ENCODE assay signal across 8 cellular contexts in genomic region chr15:67135494-67135893, GRCh38.
DNase-seq lines count a peak whose midpoint lies in the region; ATAC-seq, FAIRE-seq and TF ChIP-seq lines count a peak whose summit lies in the region.

No MANE protein-coding gene starts in this region.

- H2AK5ac ChIP-seq in trophoblast cell (ENCODE audit: low read length) = no peak overlapping the region

- WGBS in heart right ventricle, 2 donors = 88% methylated on average over 4 of the region's 4 CpGs
- 87% methylated on average over 4 of the region's 4 CpGs for WGBS in GM12878 (ENCODE audit: insufficient coverage, insufficient replicate concordance, low lambda C conversion rate, missing lambda C conversion rate)
- no CpG with 5 or more reads among the region's 4 CpGs for WGBS in trophoblast cell (ENCODE audit: extremely low coverage, insufficient coverage, insufficient read length)

- BruUV-seq in GM12878 (replicated peaks; lab: Mats Ljungman, UMichigan) = no TSS peak

- TF ChIP-seq POLR2A in GM12878 (IDR thresholded peaks at IDR 0.05; ENCODE audit: low read depth, low read length) = no peak
- no peak for TF ChIP-seq POLR2A in uterus (IDR thresholded peaks at IDR 0.05)
- TF ChIP-seq POLR2A in erythroblast (IDR thresholded peaks at IDR 0.05; ENCODE audit: low read length) = no peak

- peaks cover 6% of the 10 kb centered on the region for H3K79me1 ChIP-seq in trophoblast cell (ENCODE audit: low read length)

- ATAC-seq in heart right ventricle (no peak), GM12878 (no peak), mucosa of descending colon (peak; percentile 72)

- H3K27ac ChIP-seq in heart right ventricle (peak overlapping the region in 8 of 10 donors; percentile 63 to 89 (median 81)), GM12878 (ENCODE audit: control insufficient read depth, insufficient read depth) (peak overlapping the region; percentile 89), uterus (peak overlapping the region; percentile 82 to 94), trophoblast cell (ENCODE audit: low read depth, low read length) (no peak overlapping the region)

- H2BK120ac ChIP-seq in trophoblast cell (ENCODE audit: insufficient read depth, low read length, poor library complexity) = no peak overlapping the region

- POLR2A ChIA-PET in GM12878 (lab: Charles Lee) = interaction anchor here (0.6 to 2.1 kb wide), 7 partner anchors 14 to 49 kb away, joined by 3 to 13 read pairs (median 5); no protein-coding TSS in a partner anchor

- H3K4me1 ChIP-seq in heart right ventricle (peaks cover 22 to 96% (median 89%) of the 10 kb centered on the region in 9 donors), GM12878 (ENCODE audit: control insufficient read depth, insufficient read depth, low read length) (peaks cover 74% of the 10 kb centered on the region), mucosa of descending colon (ENCODE audit: low read depth) (peaks cover 24% of the 10 kb centered on the region), uterus (peaks cover 16 to 26% of the 10 kb centered on the region in 2 donors), trophoblast cell (ENCODE audit: control insufficient read depth in 1 of 2, insufficient read depth in 2 of 2, low read length in 2 of 2) (peaks cover 33 to 39% of the 10 kb centered on the region in 2 experiments)

- no peak overlapping the region for H2BK12ac ChIP-seq in trophoblast cell (ENCODE audit: low read length)

- H3K14ac ChIP-seq in trophoblast cell (ENCODE audit: low read length) = no peak overlapping the region

- SMC1A ChIA-PET in GM12878 (lab: Charles Lee; ENCODE audit: uncharacterized antibody, unreplicated experiment) = interaction anchor here (1.1 to 14.8 kb wide), 7 partner anchors 12 to 104 kb away, joined by 3 to 179 read pairs (median 5); no protein-coding TSS in a partner anchor

- H3K4ac ChIP-seq in trophoblast cell (ENCODE audit: low read depth, low read length) = no peak overlapping the region

- H3K27me3 ChIP-seq in heart right ventricle (no peaks in the 10 kb centered on the region), GM12878 (replicated peaks in 1 of 2; ENCODE audit: control insufficient read depth in 2 of 2, insufficient read depth in 2 of 2, low read length in 1 of 2) (no peaks in the 10 kb centered on the region), uterus (no peaks in the 10 kb centered on the region), trophoblast cell (ENCODE audit: insufficient read depth, low read length) (no peaks in the 10 kb centered on the region)

- no peak for TF ChIP-seq CTCF in heart right ventricle (IDR thresholded peaks at IDR 0.05)
- TF ChIP-seq CTCF in GM12878 (IDR thresholded peaks at IDR 0.05 in 2 of 3, conservative IDR thresholded peaks at IDR 0.05 in 1 of 3; ENCODE audit: control insufficient read depth in 2 of 3, extremely low read depth in 1 of 3, insufficient read depth in 1 of 3, low read depth in 3 of 3, low read length in 3 of 3) = no peak
- TF ChIP-seq CTCF in mucosa of descending colon (IDR thresholded peaks at IDR 0.05) = no peak
- no peak for TF ChIP-seq CTCF in uterus (IDR thresholded peaks at IDR 0.05)

- no peak overlapping the region for H2BK5ac ChIP-seq in trophoblast cell (ENCODE audit: low read depth, low read length, poor library complexity)

- RAD21 ChIA-PET in GM12878 (lab: Charles Lee; ENCODE audit: unreplicated experiment) = interaction anchor here (1.5 to 2.7 kb wide), 11 partner anchors 11 to 168 kb away, joined by 3 to 21 read pairs (median 6); no protein-coding TSS in a partner anchor

- DNase-seq in heart right ventricle (no peak), cardiac septum (ENCODE audit: low spot score) (no peak), GM12878 (ENCODE audit: low read depth, low spot score) (no peak), mucosa of descending colon (no peak), uterus (peak in 1 of 2 donors; percentile 7), erythroblast (lab: John Stamatoyannopoulos, UW) (no peak), NCI-H526 (lab: John Stamatoyannopoulos, UW) (no peak), trophoblast cell (no peak)

- no peak overlapping the region for H4K12ac ChIP-seq in trophoblast cell (ENCODE audit: low read depth, low read length)

- peaks cover 6% of the 10 kb centered on the region; the same call in 1 of the 2 replicates for H4K20me1 ChIP-seq in GM12878 (ENCODE audit: control insufficient read depth, insufficient read depth)

- no peak overlapping the region for H4K91ac ChIP-seq in trophoblast cell (ENCODE audit: low read depth, low read length)

- CTCF ChIA-PET in GM12878 (lab: Yijun Ruan, JAX) = interaction anchor here (0.6 to 2.1 kb wide), 5 partner anchors 14 to 92 kb away, joined by 3 to 8 read pairs (median 4); no protein-coding TSS in a partner anchor

- H3K4me2 ChIP-seq in GM12878 (ENCODE audit: control insufficient read depth, insufficient read depth) (peak overlapping the region; percentile 94), trophoblast cell (ENCODE audit: low read length) (no peak overlapping the region)

- in situ Hi-C loops in GM12878 (cut with MboI) = no loop called here

- peaks cover 72% of the 10 kb centered on the region for H3K79me2 ChIP-seq in GM12878 (ENCODE audit: control insufficient read depth, insufficient read depth, low read length)
- H3K79me2 ChIP-seq in trophoblast cell (ENCODE audit: control insufficient read depth, insufficient read depth, low read length, poor library complexity) = peaks cover 2% of the 10 kb centered on the region

- no peak for TF ChIP-seq RAD21 in GM12878 (IDR thresholded peaks at IDR 0.05; ENCODE audit: insufficient read depth, low read depth, low read length)

- H2AFZ ChIP-seq in GM12878 (ENCODE audit: control insufficient read depth, low read depth, low read length) (no peak overlapping the region), trophoblast cell (ENCODE audit: insufficient read depth, low read length, poor library complexity) (no peak overlapping the region)

- no peak overlapping the region for H4K8ac ChIP-seq in trophoblast cell (ENCODE audit: low read depth, low read length)

- TF ChIP-seq EP300 in GM12878 (IDR thresholded peaks at IDR 0.05; ENCODE audit: borderline replicate concordance in 1 of 2, control insufficient read depth in 1 of 2, low read depth in 2 of 2, low read length in 2 of 2) = no peak

- H3K18ac ChIP-seq in trophoblast cell (ENCODE audit: low read length) = no peak overlapping the region

- H3K9ac ChIP-seq in GM12878 (ENCODE audit: control insufficient read depth, insufficient read depth, low read length) = peak overlapping the region; percentile 76
- H3K9ac ChIP-seq in trophoblast cell (ENCODE audit: low read length) = no peak overlapping the region

- no peaks in the 10 kb centered on the region for H3K9me3 ChIP-seq in heart right ventricle
- no peaks in the 10 kb centered on the region for H3K9me3 ChIP-seq in GM12878 (replicated peaks; ENCODE audit: control insufficient read depth, insufficient read depth, low read length)
- H3K9me3 ChIP-seq in mucosa of descending colon = no peaks in the 10 kb centered on the region
- no peaks in the 10 kb centered on the region for H3K9me3 ChIP-seq in uterus
- no peaks in the 10 kb centered on the region for H3K9me3 ChIP-seq in trophoblast cell (ENCODE audit: insufficient read depth, low read depth, low read length)

- H3K36me3 ChIP-seq in heart right ventricle = no peaks in the 10 kb centered on the region
- no peaks in the 10 kb centered on the region; a peak in 1 of 4 replicates for H3K36me3 ChIP-seq in GM12878 (ENCODE audit: control insufficient read depth in 2 of 2, insufficient read depth in 2 of 2, low read length in 1 of 2)
- H3K36me3 ChIP-seq in mucosa of descending colon (ENCODE audit: low read depth) = no peaks in the 10 kb centered on the region
- no peaks in the 10 kb centered on the region for H3K36me3 ChIP-seq in uterus
- H3K36me3 ChIP-seq in trophoblast cell (ENCODE audit: control insufficient read depth in 1 of 2, insufficient read depth in 2 of 2, low read length in 2 of 2) = peaks cover 0 to 4% of the 10 kb centered on the region in 2 experiments

- intact Hi-C loops in heart right ventricle (cut with DNase I) = loop anchor here in 1 of 10 donors (5.0 kb wide), 1 partner anchor 1303 kb away; no protein-coding TSS in a partner anchor
- intact Hi-C loops in cardiac septum (cut with DNase I) = no loop called here
- intact Hi-C loops in GM12878 (cut with micrococcal nuclease; ENCODE audit: unreplicated experiment) = no loop called here
- intact Hi-C loops in mucosa of descending colon (cut with DNase I, micrococcal nuclease) = no loop called here
- intact Hi-C loops in uterus (cut with DNase I; ENCODE audit: low total_unique reads) = no loop called here

- no peak overlapping the region for H3K4me3 ChIP-seq in heart right ventricle
- peak overlapping the region; percentile 51; the same call in 1 of the 2 replicates for H3K4me3 ChIP-seq in GM12878
- H3K4me3 ChIP-seq in mucosa of descending colon = no peak overlapping the region
- no peak overlapping the region for H3K4me3 ChIP-seq in uterus
- H3K4me3 ChIP-seq in trophoblast cell (ENCODE audit: low read depth, low read length) = no peak overlapping the region

- H3K23ac ChIP-seq in trophoblast cell (ENCODE audit: low read length) = no peak overlapping the region

- no peak for FAIRE-seq in GM12878 (lab: Jason Lieb, UNC)

TF ChIP-seq in GM12878, 131 proteins besides CTCF, POLR2A, EP300 and RAD21:
- no peak for TF ChIP-seq LARP7 (IDR thresholded peaks at IDR 0.05)
